8 cellular contexts compared by ENCODE assay signal in the genomic region with DNA sequence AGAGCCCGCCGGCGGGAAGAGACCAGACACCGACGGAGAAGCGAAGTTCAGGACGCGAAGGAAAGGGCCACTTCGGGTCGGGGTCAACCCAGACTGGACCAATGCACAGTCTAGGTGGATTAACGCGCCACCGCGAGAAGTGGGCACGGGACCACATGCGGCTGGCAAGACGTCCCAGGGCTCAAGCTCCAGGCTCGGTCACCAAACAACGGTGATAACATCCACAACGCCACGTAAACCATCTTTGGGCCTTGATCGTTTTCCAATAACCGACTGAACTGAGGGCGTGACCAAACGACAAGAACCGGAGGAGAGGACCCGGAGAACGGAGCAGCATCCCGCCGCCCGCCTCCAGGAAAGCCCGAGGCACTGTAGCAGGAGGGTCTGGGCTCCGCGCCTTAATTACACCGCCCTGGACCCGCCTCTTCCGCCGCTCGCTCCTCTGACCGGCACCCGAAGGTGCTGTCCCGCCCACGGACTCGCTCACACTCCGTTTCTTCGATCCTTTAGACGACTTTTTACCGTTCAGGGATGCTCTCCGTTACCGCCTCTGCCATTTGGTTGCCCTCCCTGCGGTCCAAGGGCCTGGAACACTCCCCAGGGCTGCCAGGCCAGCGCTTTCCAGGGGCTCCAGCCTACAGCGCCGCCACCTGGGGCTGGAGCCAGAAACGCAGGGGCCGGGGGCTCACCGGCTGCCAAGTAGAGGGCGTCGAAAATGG. TPM values are rescaled to one million over a fixed set of nuclear protein-coding genes. Genes with fewer than 3 reads are reported as not detected.
A peak's percentile ranks its signal among the peaks of the same experiment; 100 is the strongest.
DNase-seq lines count a peak whose midpoint lies in the region; ATAC-seq and TF ChIP-seq lines count a peak whose summit lies in the region.

No MANE protein-coding gene starts in this region.

- TF ChIP-seq POLR2A in adrenal gland (IDR thresholded peaks at IDR 0.05): no peak

- WGBS in adrenal gland, 4 donors: 0 to 1% (median 0%) methylated on average over 34 to 59 of the region's 59 CpGs

- no peaks in the 10 kb centered on the region for H3K36me3 ChIP-seq in adrenal gland (replicated peaks in 1 of 2)
- no peaks in the 10 kb centered on the region for H3K36me3 ChIP-seq in right atrium auricular region

- H3K9me3 Mint-ChIP-seq in IgD-negative memory B cell: peaks cover 0 to 5% (median 0%) of the 10 kb centered on the region in 3 donors

- peaks cover 0 to 13% of the 10 kb centered on the region in 2 donors for H3K4me1 ChIP-seq in adrenal gland (replicated peaks in 1 of 2)
- peaks cover 0 to 23% of the 10 kb centered on the region in 2 donors for H3K4me1 ChIP-seq in right atrium auricular region

- H3K9me3 ChIP-seq in adrenal gland (replicated peaks in 1 of 3): no peaks in the 10 kb centered on the region
- H3K9me3 ChIP-seq in right atrium auricular region: no peaks in the 10 kb centered on the region

- H3K4me1 Mint-ChIP-seq in IgD-negative memory B cell: peaks cover 3 to 14% (median 8%) of the 10 kb centered on the region in 3 donors

- DNase-seq in ELR (ENCODE audit: low read depth) (peak; percentile 80), SKM-1 (lab: John Stamatoyannopoulos, UW; ENCODE audit: unreplicated experiment) (peak; percentile 51), adrenal gland (peak in 4 of 7 donors; percentile 4 to 21 (median 18)), right atrium auricular region (ENCODE audit: low spot score) (no peak), retinal pigment epithelial cell (ENCODE audit: low read depth) (peak; percentile 25), COLO829 (ENCODE audit: low spot score) (no peak)

- no peak overlapping the region for H3K27ac ChIP-seq in adrenal gland
- no peak overlapping the region for H3K27ac ChIP-seq in right atrium auricular region

- H3K4me3 ChIP-seq in adrenal gland: peak overlapping the region in 3 of 4 donors; percentile 35 to 41 (median 40)
- H3K4me3 ChIP-seq in right atrium auricular region: peak overlapping the region; percentile 38 to 59
- H3K4me3 ChIP-seq in retinal pigment epithelial cell (ENCODE audit: low read length): peak overlapping the region; percentile 83

- peaks cover 27% of the 10 kb centered on the region for H3K27me3 ChIP-seq in adrenal gland
- H3K27me3 ChIP-seq in right atrium auricular region: peaks cover 0 to 2% of the 10 kb centered on the region in 2 donors

- peaks cover 10% of the 10 kb centered on the region for H3K27me3 Mint-ChIP-seq in IgD-negative memory B cell

- ATAC-seq in GM21619 (IDR thresholded peaks at IDR 0.05; ENCODE audit: unreplicated experiment): peak; percentile 98

- TF ChIP-seq CTCF in adrenal gland (IDR thresholded peaks at IDR 0.05) (no peak), right atrium auricular region (IDR thresholded peaks at IDR 0.05) (peak in 1 of 2 donors; percentile 63), retinal pigment epithelial cell (conservative IDR thresholded peaks at IDR 0.05; ENCODE audit: low read depth, low read length) (peak; percentile 77)

- peaks cover 2% of the 10 kb centered on the region for H3K36me3 Mint-ChIP-seq in IgD-negative memory B cell

- intact Hi-C loops in adrenal gland (cut with DNase I): no loop called here

- H3K4me3 Mint-ChIP-seq in IgD-negative memory B cell: peak overlapping the region; percentile 94 to 98 (median 97)

- peak overlapping the region in 1 of 3 donors; percentile 6 for H3K27ac Mint-ChIP-seq in IgD-negative memory B cell

RNA-seq across cellular contexts. Expression of gene DPPA5, which starts 44.1 kb away (rescaled TPM):
- polyA plus RNA-seq in IgD-negative memory B cell (not detected), adrenal gland (not detected)
- total RNA-seq in adrenal gland (not detected), right atrium auricular region (not detected)

RNA-seq across cellular contexts. Expression of gene KHDC1, which starts 46.9 kb away (rescaled TPM):
- polyA plus RNA-seq in IgD-negative memory B cell: 3.1 TPM
- 1 to 10 TPM in 1 of 8 donors, under 1 TPM in 6, not detected in 1; 0.25 to 1.5 (median 0.65) TPM for total RNA-seq in adrenal gland
- 1 to 10 TPM in 2 of 3 donors, under 1 TPM in 1; 0.33 to 1.0 (median 1.0) TPM for polyA plus RNA-seq in adrenal gland
- total RNA-seq in right atrium auricular region: 1 to 10 TPM; 1.8 to 4.8 TPM

RNA-seq across cellular contexts. Expression of gene KHDC3L, which starts 52.5 kb away (rescaled TPM):
- polyA plus RNA-seq in IgD-negative memory B cell (not detected), adrenal gland (not detected)
- total RNA-seq in adrenal gland (not detected), right atrium auricular region (not detected)

RNA-seq across cellular contexts. Expression of gene OOEP, which starts 59.8 kb away (rescaled TPM):
- polyA plus RNA-seq in IgD-negative memory B cell (0.79 TPM), adrenal gland (under 1 TPM in 2 of 3 donors, not detected in 1; 0.13 to 0.26 TPM)
- total RNA-seq in adrenal gland (under 1 TPM in 2 of 8 donors, not detected in 6; 0.74 to 0.90 TPM), right atrium auricular region (not detected)

Comparison
In these comparisons a context has a peak if more than half of its experiments do, and no peak if none do; other contexts are left out.
1. DNase-seq: peak in ELR (single experiment), SKM-1 (single experiment), adrenal gland (4 of 7) and retinal pigment epithelial cell (single experiment); none in right atrium auricular region (single experiment) and COLO829 (single experiment).
2. Peak in every context shown above with its lines, with median percentiles within 50 percentile points of each other: H3K4me3 ChIP-seq.